ENCODE assay signal across 8 cellular contexts in the genomic region with DNA sequence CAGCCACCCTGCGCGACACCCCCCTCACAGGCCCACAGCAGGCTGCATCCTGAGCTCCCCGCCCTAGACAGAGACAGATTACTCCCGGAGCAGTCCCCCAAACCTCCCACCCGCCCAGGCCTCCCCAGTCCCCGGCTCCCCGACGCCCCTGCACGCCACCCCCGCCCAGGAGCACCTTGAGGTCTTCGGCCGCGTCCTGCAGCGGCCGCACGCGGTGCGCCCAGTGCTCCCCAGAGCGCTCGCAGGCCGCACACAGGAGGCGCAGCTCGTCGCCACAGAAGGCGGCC. TPM values are rescaled to one million over a fixed set of nuclear protein-coding genes. Genes with fewer than 3 reads are reported as not detected.
DNase-seq lines count a peak whose midpoint lies in the region; TF ChIP-seq lines count a peak whose summit lies in the region.

No MANE protein-coding gene starts in this region.

- H3K36me3 ChIP-seq in prostate gland: no peaks in the 10 kb centered on the region

- intact Hi-C loops in prostate gland (cut with DNase I): no loop called here

- H3K27me3 ChIP-seq in prostate gland (replicated peaks; ENCODE audit: insufficient read depth): no peaks in the 10 kb centered on the region

- peak overlapping the region; percentile 73 for H3K27ac ChIP-seq in prostate gland

- DNase-seq in GM13976 (ENCODE audit: low spot score): peak; percentile 58
- no peak for DNase-seq in HFF-Myc (ENCODE audit: extremely low read depth, low read depth)
- peak; percentile 42 for DNase-seq in RKO (ENCODE audit: low spot score)
- no peak for DNase-seq in fibroblast of mammary gland (ENCODE audit: low read depth)
- DNase-seq in prostate gland (ENCODE audit: low spot score): no peak
- DNase-seq in mucosa of gallbladder (ENCODE audit: low spot score): no peak
- no peak for DNase-seq in pons (ENCODE audit: low spot score)
- no peak for DNase-seq in activated CD4-positive, CD25-positive, alpha-beta regulatory T cell treated with anti-CD3 and anti-CD28 coated beads, Interleukin-2, amount 50 U/mL, for 72 hours

- 0% methylated on average over 9 of the region's 25 CpGs for WGBS in prostate gland

- peaks cover 16% of the 10 kb centered on the region for H3K4me1 ChIP-seq in prostate gland (replicated peaks)

- no peak for TF ChIP-seq POLR2A in prostate gland (IDR thresholded peaks at IDR 0.05)

- in situ Hi-C loops in GM13976 (cut with MboI; ENCODE audit: low sequenced_read_pairs, unreplicated experiment): no loop called here

- no peaks in the 10 kb centered on the region for H3K9me3 ChIP-seq in prostate gland

- TF ChIP-seq CTCF in GM13976 (IDR thresholded peaks at IDR 0.05; ENCODE audit: borderline replicate concordance, control extremely low read depth, extremely low read depth, insufficient read depth, missing control alignments) (no peak), HFF-Myc (IDR thresholded peaks at IDR 0.05; ENCODE audit: low read depth, low read length, missing control alignments) (no peak), fibroblast of mammary gland (conservative IDR thresholded peaks at IDR 0.05; ENCODE audit: control insufficient read depth, insufficient read depth, low read depth, low read length) (no peak), prostate gland (IDR thresholded peaks at IDR 0.05) (no peak)

- peak overlapping the region; percentile 86 for H3K4me3 ChIP-seq in HFF-Myc (replicated peaks; ENCODE audit: low read depth, low read length)
- H3K4me3 ChIP-seq in fibroblast of mammary gland (ENCODE audit: control insufficient read depth, low read depth, low read length): peak overlapping the region; percentile 86
- peak overlapping the region; percentile 94 to 97 for H3K4me3 ChIP-seq in prostate gland

RNA-seq across cellular contexts. Expression of a gene that starts 0.7 kb away (rescaled TPM):
- 10 to 100 TPM; 35.3 to 36.2 TPM for total RNA-seq in prostate gland
- 33.3 TPM for total RNA-seq in mucosa of gallbladder

RNA-seq across cellular contexts. Expression of a gene that starts 10.7 kb away (rescaled TPM):
- total RNA-seq in prostate gland (1 to 10 TPM; 2.0 to 9.9 TPM), mucosa of gallbladder (0.23 TPM)

Comparison
In these comparisons a context has a peak if more than half of its experiments do, and no peak if none do; other contexts are left out.
1. DNase-seq: peak in GM13976 (single experiment) and RKO (single experiment); none in HFF-Myc (single experiment), fibroblast of mammary gland (single experiment), prostate gland (single experiment), mucosa of gallbladder (single experiment), pons (single experiment) and activated CD4-positive, CD25-positive, alpha-beta regulatory T cell treated with anti-CD3 and anti-CD28 coated beads, Interleukin-2, amount 50 U/mL, for 72 hours (single experiment).
2. Peak in every context shown above with its lines, with median percentiles within 50 percentile points of each other: H3K4me3 ChIP-seq.